ENCODE assay signal across 1 cellular context in genomic region chr4:168639914-168640313, GRCh38.
TF ChIP-seq lines count a peak whose summit lies in the region.

No MANE protein-coding gene starts in this region.

TF ChIP-seq in HCT116, 20 proteins besides CTCF, POLR2A, EP300 and RAD21 (continued from another document):
- TF ChIP-seq ZBTB33 (IDR thresholded peaks at IDR 0.05; ENCODE audit: extremely low read depth, insufficient replicate concordance, low read length) (no peak), FOSL1 (IDR thresholded peaks at IDR 0.05; ENCODE audit: low read depth) (no peak), CEBPB (IDR thresholded peaks at IDR 0.05; ENCODE audit: low read depth) (no peak), REST (IDR thresholded peaks at IDR 0.05; ENCODE audit: low read depth) (no peak), YY1 (IDR thresholded peaks at IDR 0.05; ENCODE audit: extremely low read depth, insufficient replicate concordance, low read depth, low read length) (no peak), EGR1 (IDR thresholded peaks at IDR 0.05; ENCODE audit: low read depth) (no peak), TCF7L2 (IDR thresholded peaks at IDR 0.05; ENCODE audit: borderline replicate concordance, extremely low read depth, insufficient read depth, insufficient read length) (no peak), JUND (IDR thresholded peaks at IDR 0.05) (no peak), ZNF274 (IDR thresholded peaks at IDR 0.05; ENCODE audit: low read depth, low read length) (no peak), POLR2AphosphoS5 (IDR thresholded peaks at IDR 0.05; ENCODE audit: low read depth, low read length) (no peak)
